Comparison of ENCODE assay signal across 18 cellular contexts in genomic region chr1:118461154-118461553, GRCh38.
A peak's percentile ranks its signal among the peaks of the same experiment; 100 is the strongest.
DNase-seq lines count a peak whose midpoint lies in the region; ATAC-seq, FAIRE-seq and TF ChIP-seq lines count a peak whose summit lies in the region.
"Had no signal": no experiment of that assay in that cellular context is flagged by ENCODE, and none has a peak within 500 bp of the region (broad histone marks: within the 10 kb centered on the region; RNA-seq: fewer than 3 reads in every experiment).

No MANE protein-coding gene starts in this region.

- H3K4me1 ChIP-seq in HepG2 (ENCODE audit: insufficient read depth, low read length) (no peaks in the 10 kb centered on the region), right lobe of liver (no peaks in the 10 kb centered on the region), OCI-LY7 (ENCODE audit: insufficient read depth, low read length, poor library complexity, severe bottlenecking) (no peaks in the 10 kb centered on the region), gastrocnemius medialis (no peaks in the 10 kb centered on the region)
- H3K4me1 ChIP-seq: esophagus muscularis mucosa, prostate gland, tibial artery had no signal

- no peak for FAIRE-seq in HepG2 (lab: Jason Lieb, UNC)
- FAIRE-seq: H54 had no signal

- in situ Hi-C loops in HepG2 (cut with HindIII; ENCODE audit: extremely low pct_ligation_motif_present, low pct_unique_long_range_greater_than_20kb) (no loop called here), gastrocnemius medialis (cut with MboI; ENCODE audit: low sequenced_read_pairs in 4 of 4) (no loop called here)

- H3K27ac ChIP-seq in HepG2 (ENCODE audit: extremely low read length, insufficient read depth, low read length): no peak overlapping the region
- H3K27ac ChIP-seq in right lobe of liver: no peak overlapping the region
- no peak overlapping the region for H3K27ac ChIP-seq in OCI-LY7 (ENCODE audit: low read depth, low read length, poor library complexity, severe bottlenecking)
- no peak overlapping the region for H3K27ac ChIP-seq in gastrocnemius medialis
- H3K27ac ChIP-seq: esophagus muscularis mucosa, prostate gland, tibial artery, VCaP had no signal

- H3K36me3 ChIP-seq in HepG2 (replicated peaks in 1 of 2; ENCODE audit: control insufficient read depth in 1 of 2, insufficient read depth in 2 of 2, low read length in 2 of 2) (no peaks in the 10 kb centered on the region), right lobe of liver (no peaks in the 10 kb centered on the region), OCI-LY7 (ENCODE audit: insufficient read depth, low read length) (no peaks in the 10 kb centered on the region), gastrocnemius medialis (no peaks in the 10 kb centered on the region)
- H3K36me3 ChIP-seq: esophagus muscularis mucosa, prostate gland, tibial artery had no signal

- H3K27me3 ChIP-seq in HepG2 (ENCODE audit: control insufficient read depth in 1 of 2, insufficient read depth in 2 of 2, low read length in 2 of 2) (no peaks in the 10 kb centered on the region; a peak in 1 of 5 replicates), right lobe of liver (no peaks in the 10 kb centered on the region), gastrocnemius medialis (no peaks in the 10 kb centered on the region)
- H3K27me3 ChIP-seq: esophagus muscularis mucosa, tibial artery had no signal

- no peaks in the 10 kb centered on the region for H3K9me2 ChIP-seq in OCI-LY7 (ENCODE audit: insufficient read depth, low read length)

- no peaks in the 10 kb centered on the region for H4K20me1 ChIP-seq in HepG2 (ENCODE audit: insufficient read depth, low read length)
- H4K20me1 ChIP-seq in OCI-LY7 (ENCODE audit: insufficient read depth, low read length): no peaks in the 10 kb centered on the region

- CTCF ChIA-PET in HepG2 (lab: Yijun Ruan, JAX; ENCODE audit: low intra/inter-chr PET ratio, low total read pairs): no interaction called here
- CTCF ChIA-PET in OCI-LY7 (lab: Charles Lee; ENCODE audit: unreplicated experiment): no interaction called here

- TF ChIP-seq CTCF in HepG2 (CRISPR knock-in tag; IDR thresholded peaks at IDR 0.05) (no peak), right lobe of liver (IDR thresholded peaks at IDR 0.05) (peak in 2 of 4 donors; percentile 13 to 20), OCI-LY7 (conservative IDR thresholded peaks at IDR 0.05; ENCODE audit: low read length) (peak; percentile 45), foreskin fibroblast (IDR thresholded peaks at IDR 0.05; ENCODE audit: low read depth, low read length) (peak; percentile 28), gastrocnemius medialis (IDR thresholded peaks at IDR 0.05 in 4 of 5, conservative IDR thresholded peaks at IDR 0.05 in 1 of 5) (no peak)

- H3K9ac ChIP-seq in HepG2 (ENCODE audit: insufficient read depth, low read depth, low read length): no peak overlapping the region

- BruUV-seq in HepG2 (replicated peaks; lab: Mats Ljungman, UMichigan): no TSS peak
- no TSS peak for BruUV-seq in OCI-LY7 (replicated peaks; lab: Mats Ljungman, UMichigan)

- H3K4me2 ChIP-seq in HepG2 (ENCODE audit: low read depth, low read length) (no peak overlapping the region), OCI-LY7 (ENCODE audit: low read length) (no peak overlapping the region)

- no peak for TF ChIP-seq RAD21 in HepG2 (CRISPR knock-in tag; IDR thresholded peaks at IDR 0.05)

- intact Hi-C loops in HepG2 (cut with micrococcal nuclease; ENCODE audit: unreplicated experiment) (no loop called here), right lobe of liver (cut with DNase I) (no loop called here), OCI-LY7 (cut with micrococcal nuclease; ENCODE audit: unreplicated experiment) (no loop called here), gastrocnemius medialis (cut with DNase I; ENCODE audit: low total_unique reads) (no loop called here)

- TF ChIP-seq EP300 in HepG2 (IDR thresholded peaks at IDR 0.05; ENCODE audit: low read depth in 2 of 2, low read length in 2 of 2): no peak
- no peak for TF ChIP-seq EP300 in HepG2 (CRISPR knock-in tag; IDR thresholded peaks at IDR 0.05; ENCODE audit: borderline replicate concordance)

- DNase-seq in HepG2 (ENCODE audit: low spot score) (peak; percentile 1), right lobe of liver (no peak), OCI-LY7 (ENCODE audit: low spot score) (no peak), foreskin fibroblast (no peak), gastrocnemius medialis (no peak), erythroblast (lab: John Stamatoyannopoulos, UW) (no peak), mucosa of gallbladder (ENCODE audit: low spot score) (no peak)
- DNase-seq: cerebellar nuclear complex, DMS153, NCI-H187 treated with DMSO at 0.1 percent for 48 hours, NCI-H748 treated with DMSO at 0.1 percent for 48 hours, SHP77 treated with DMSO at 0.1 percent for 48 hours, tibial artery had no signal

- POLR2A ChIA-PET in HepG2 (lab: Yijun Ruan, JAX): no interaction called here
- POLR2A ChIA-PET in OCI-LY7 (lab: Charles Lee): no interaction called here

- H3K79me2 ChIP-seq in HepG2 (ENCODE audit: insufficient read depth, low read length) (no peaks in the 10 kb centered on the region), OCI-LY7 (ENCODE audit: insufficient read depth, low read depth, low read length) (no peaks in the 10 kb centered on the region)

- H2AFZ ChIP-seq in HepG2 (ENCODE audit: low read length) (no peak overlapping the region), OCI-LY7 (ENCODE audit: low read length) (no peak overlapping the region)

- H3K4me3 ChIP-seq in HepG2 (replicated peaks in 1 of 3; ENCODE audit: insufficient read depth in 1 of 3, low read depth in 2 of 3, low read length in 3 of 3): no peak overlapping the region
- H3K4me3 ChIP-seq in right lobe of liver: no peak overlapping the region
- no peak overlapping the region for H3K4me3 ChIP-seq in OCI-LY7 (ENCODE audit: low read depth, low read length, poor library complexity, severe bottlenecking)
- H3K4me3 ChIP-seq in foreskin fibroblast (ENCODE audit: low read depth in 1 of 2, low read length in 2 of 2): no peak overlapping the region
- H3K4me3 ChIP-seq in gastrocnemius medialis: no peak overlapping the region
- H3K4me3 ChIP-seq: esophagus muscularis mucosa, prostate gland, tibial artery had no signal

- TF ChIP-seq POLR2A in HepG2 (IDR thresholded peaks at IDR 0.05; ENCODE audit: insufficient read depth in 1 of 2, low read depth in 2 of 2, low read length in 2 of 2): no peak
- TF ChIP-seq POLR2A in right lobe of liver (IDR thresholded peaks at IDR 0.05): no peak
- TF ChIP-seq POLR2A in gastrocnemius medialis (IDR thresholded peaks at IDR 0.05): no peak
- no peak for TF ChIP-seq POLR2A in erythroblast (IDR thresholded peaks at IDR 0.05; ENCODE audit: low read length)

- ATAC-seq in HepG2: peak; percentile 50
- no peak for ATAC-seq in right lobe of liver
- ATAC-seq in gastrocnemius medialis: no peak
- no peak for ATAC-seq in HG03469 (IDR thresholded peaks at IDR 0.05; ENCODE audit: unreplicated experiment)

- H3K9me3 ChIP-seq in HepG2 (ENCODE audit: low read length) (peaks cover 22% of the 10 kb centered on the region; the same call in 1 of the 2 replicates), right lobe of liver (no peaks in the 10 kb centered on the region), OCI-LY7 (ENCODE audit: low read length) (0 out of 2 replicates have a peak, but pooled peaks cover 8% of the 10 kb centered on the region), gastrocnemius medialis (peaks cover 0 to 4% (median 0%) of the 10 kb centered on the region in 3 donors)
- H3K9me3 ChIP-seq: prostate gland had no signal

TF ChIP-seq in HepG2, 621 proteins besides CTCF, POLR2A, EP300 and RAD21 (continues in another document):
- TF ChIP-seq GLI4 (CRISPR knock-in tag; IDR thresholded peaks at IDR 0.05; ENCODE audit: borderline replicate concordance) (no peak), DRAP1 (CRISPR knock-in tag; IDR thresholded peaks at IDR 0.05) (no peak), LCORL (IDR thresholded peaks at IDR 0.05) (no peak), LCORL (CRISPR knock-in tag; IDR thresholded peaks at IDR 0.05) (no peak), GMEB1 (CRISPR knock-in tag; IDR thresholded peaks at IDR 0.05; ENCODE audit: borderline replicate concordance) (no peak), MTERF4 (CRISPR knock-in tag; IDR thresholded peaks at IDR 0.05) (no peak), PRMT3 (CRISPR knock-in tag; IDR thresholded peaks at IDR 0.05; ENCODE audit: borderline replicate concordance, low read depth) (no peak)

Comparison
In these comparisons a context has a peak if more than half of its experiments do, and no peak if none do; other contexts are left out.
1. CTCF ChIP-seq: peak in OCI-LY7 (single experiment) and foreskin fibroblast (single experiment); none in HepG2 (single experiment) and gastrocnemius medialis (0 of 5).